ENCODE assay signal across 8 cellular contexts in genomic region chr1:22141948-22142314, GRCh38. TPM values are rescaled to one million over a fixed set of nuclear protein-coding genes. Genes with fewer than 3 reads are reported as not detected.
DNase-seq lines count a peak whose midpoint lies in the region; ATAC-seq lines count a peak whose summit lies in the region.

No MANE protein-coding gene starts in this region.

- no peaks in the 10 kb centered on the region for H3K9me3 Mint-ChIP-seq in effector memory CD8-positive, alpha-beta T cell
- H3K9me3 Mint-ChIP-seq in naive thymus-derived CD8-positive, alpha-beta T cell: no peaks in the 10 kb centered on the region

- no peaks in the 10 kb centered on the region for H3K36me3 ChIP-seq in ACC112 (ENCODE audit: insufficient read depth, low read length)

- no peak overlapping the region for H2AFZ ChIP-seq in ACC112 (ENCODE audit: low read length, unreplicated experiment)

- H3K27ac ChIP-seq in ACC112 (ENCODE audit: low read depth, low read length): no peak overlapping the region

- H3K4me1 Mint-ChIP-seq in effector memory CD8-positive, alpha-beta T cell (ENCODE audit: low read depth in 2 of 2): peaks cover 8 to 12% of the 10 kb centered on the region in 2 donors
- peaks cover 4 to 21% (median 11%) of the 10 kb centered on the region in 4 donors for H3K4me1 Mint-ChIP-seq in naive thymus-derived CD8-positive, alpha-beta T cell

- H3K27ac Mint-ChIP-seq in effector memory CD8-positive, alpha-beta T cell: no peak overlapping the region
- no peak overlapping the region for H3K27ac Mint-ChIP-seq in naive thymus-derived CD8-positive, alpha-beta T cell

- H3K27me3 Mint-ChIP-seq in effector memory CD8-positive, alpha-beta T cell: peaks cover 39 to 51% of the 10 kb centered on the region in 2 donors
- H3K27me3 Mint-ChIP-seq in naive thymus-derived CD8-positive, alpha-beta T cell: peaks cover 14 to 50% (median 40%) of the 10 kb centered on the region in 5 donors

- H3K79me2 ChIP-seq in ACC112 (ENCODE audit: control insufficient read depth, insufficient read depth, low read length, unreplicated experiment): no peaks in the 10 kb centered on the region

- peak; percentile 37 for DNase-seq in HuH-7 (ENCODE audit: low spot score)
- no peak for DNase-seq in effector memory CD8-positive, alpha-beta T cell
- DNase-seq in naive thymus-derived CD8-positive, alpha-beta T cell: peak in 1 of 10 donors; percentile 9
- DNase-seq in NCI-H2196 treated with DMSO at 0.1 percent for 48 hours (lab: John Stamatoyannopoulos, UW; ENCODE audit: unreplicated experiment): no peak
- no peak for DNase-seq in stimulated activated CD4-positive, alpha-beta T cell treated with anti-CD3 and anti-CD28 coated beads, Interleukin-4, amount 100 ng/mL, for 24 hours
- DNase-seq in OCI-M1 (lab: John Stamatoyannopoulos, UW): no peak
- no peak for DNase-seq in ACHN

- peaks cover 2% of the 10 kb centered on the region for H3K36me3 Mint-ChIP-seq in effector memory CD8-positive, alpha-beta T cell (ENCODE audit: insufficient read depth)
- no peaks in the 10 kb centered on the region for H3K36me3 Mint-ChIP-seq in naive thymus-derived CD8-positive, alpha-beta T cell

- POLR2A ChIA-PET in naive thymus-derived CD8-positive, alpha-beta T cell (lab: Charles Lee): no interaction called here

- H3K4me3 Mint-ChIP-seq in effector memory CD8-positive, alpha-beta T cell: peak overlapping the region; percentile 33 to 45
- peak overlapping the region in 8 of 10 donors; percentile 32 to 72 (median 60) for H3K4me3 Mint-ChIP-seq in naive thymus-derived CD8-positive, alpha-beta T cell

- in situ Hi-C loops in ACHN (cut with HindIII; ENCODE audit: low pct_ligation_motif_present, low pct_unique_long_range_greater_than_20kb, low sequenced_read_pairs): no loop called here

- no peak for ATAC-seq in effector memory CD8-positive, alpha-beta T cell (replicated peaks)
- ATAC-seq in naive thymus-derived CD8-positive, alpha-beta T cell: no peak

- peaks cover 4% of the 10 kb centered on the region for H3K4me1 ChIP-seq in ACC112 (ENCODE audit: control insufficient read depth, insufficient read depth, low read length, unreplicated experiment)

- peak overlapping the region; percentile 63; the same call in 1 of the 2 replicates for H3K4me3 ChIP-seq in ACC112 (ENCODE audit: low read depth, low read length)

- H3K27me3 ChIP-seq in ACC112 (ENCODE audit: insufficient read depth, low read length): peaks cover 53% of the 10 kb centered on the region

RNA-seq across cellular contexts. Expression of gene WNT4, which starts 1.0 kb away (rescaled TPM):
- not detected for total RNA-seq in naive thymus-derived CD8-positive, alpha-beta T cell
- not detected for polyA plus RNA-seq in naive thymus-derived CD8-positive, alpha-beta T cell
